Comparison of ENCODE assay signal across 11 cellular contexts in genomic region chr18:58247363-58247834, GRCh38.
DNase-seq lines count a peak whose midpoint lies in the region; ATAC-seq and TF ChIP-seq lines count a peak whose summit lies in the region.
"Had no signal": no experiment of that assay in that cellular context is flagged by ENCODE, and none has a peak within 500 bp of the region (broad histone marks: within the 10 kb centered on the region; RNA-seq: fewer than 3 reads in every experiment).

No MANE protein-coding gene starts in this region.

- POLR2A ChIA-PET in PC-9 (lab: Charles Lee; ENCODE audit: unreplicated experiment): no interaction called here

- 11% methylated on average over 20 of the region's 20 CpGs for WGBS in prostate gland

- H3F3A ChIP-seq in GM23338 (replicated peaks; ENCODE audit: low read depth) (no peaks in the 10 kb centered on the region), PC-9 (ENCODE audit: insufficient read depth, low read depth) (peaks cover 4% of the 10 kb centered on the region), MM.1S (ENCODE audit: insufficient read depth, low read length) (no peaks in the 10 kb centered on the region)

- intact Hi-C loops in prostate gland (cut with DNase I): no loop called here
- intact Hi-C loops in PC-9 (cut with micrococcal nuclease; ENCODE audit: unreplicated experiment): no loop called here

- no peaks in the 10 kb centered on the region for H3K9me3 Mint-ChIP-seq in GM23338
- no peaks in the 10 kb centered on the region for H3K9me3 Mint-ChIP-seq in stimulated activated naive B cell treated with anti-CD40 and anti-IgM and Interleukin-4, amounts not matched to agents 10 μg/mL and 1 μg/mL and 100 μg/mL, for 72 hours
- no peaks in the 10 kb centered on the region for H3K9me3 Mint-ChIP-seq in activated naive CD8-positive, alpha-beta T cell treated with anti-CD3 and anti-CD28 coated beads, Interleukin-2, amount 50 U/mL, for 24 hours
- H3K9me3 Mint-ChIP-seq: activated CD8-positive, alpha-beta T cell treated with anti-CD3 and anti-CD28 coated beads for 36 hours; CD8-positive, alpha-beta memory T cell had no signal

- H3K9me2 ChIP-seq in GM23338 (ENCODE audit: insufficient read depth) (no peaks in the 10 kb centered on the region), PC-9 (ENCODE audit: insufficient read depth) (no peaks in the 10 kb centered on the region), MM.1S (replicated peaks; ENCODE audit: insufficient read depth, low read length) (no peaks in the 10 kb centered on the region)

- no peak overlapping the region for H3K9ac ChIP-seq in MM.1S (ENCODE audit: low read length)

- H3K4me2 ChIP-seq in GM23338 (peak overlapping the region; percentile 63; the same call in 1 of the 2 replicates), PC-9 (no peak overlapping the region), MM.1S (ENCODE audit: low read depth, low read length) (no peak overlapping the region)

- no peaks in the 10 kb centered on the region for H3K36me3 Mint-ChIP-seq in GM23338 (ENCODE audit: low read depth)
- H3K36me3 Mint-ChIP-seq in stimulated activated naive B cell treated with anti-CD40 and anti-IgM and Interleukin-4, amounts not matched to agents 10 μg/mL and 1 μg/mL and 100 μg/mL, for 72 hours: peaks cover 3 to 4% of the 10 kb centered on the region in 2 donors
- H3K36me3 Mint-ChIP-seq in activated naive CD8-positive, alpha-beta T cell treated with anti-CD3 and anti-CD28 coated beads, Interleukin-2, amount 50 U/mL, for 24 hours (ENCODE audit: low read depth): no peaks in the 10 kb centered on the region
- H3K36me3 Mint-ChIP-seq: CD8-positive, alpha-beta memory T cell had no signal

- peaks cover 2% of the 10 kb centered on the region for H3K27me3 Mint-ChIP-seq in GM23338 (ENCODE audit: insufficient read depth, low read depth, poor library complexity)
- H3K27me3 Mint-ChIP-seq in stimulated activated naive B cell treated with anti-CD40 and anti-IgM and Interleukin-4, amounts not matched to agents 10 μg/mL and 1 μg/mL and 100 μg/mL, for 72 hours: no peaks in the 10 kb centered on the region
- H3K27me3 Mint-ChIP-seq in activated naive CD8-positive, alpha-beta T cell treated with anti-CD3 and anti-CD28 coated beads, Interleukin-2, amount 50 U/mL, for 24 hours: peaks cover 2% of the 10 kb centered on the region
- H3K27me3 Mint-ChIP-seq: activated CD8-positive, alpha-beta T cell treated with anti-CD3 and anti-CD28 coated beads for 36 hours had no signal

- H3K36me3 ChIP-seq in GM23338 (ENCODE audit: insufficient read depth) (no peaks in the 10 kb centered on the region), prostate gland (no peaks in the 10 kb centered on the region), PC-9 (ENCODE audit: low read depth) (peaks cover 4% of the 10 kb centered on the region; the same call in 1 of the 2 replicates), MM.1S (replicated peaks; ENCODE audit: insufficient read depth, low read length) (no peaks in the 10 kb centered on the region)

- DNase-seq in GM23338 (ENCODE audit: low spot score): peak; percentile 67
- DNase-seq in cerebellar cortex (ENCODE audit: low spot score): peak; percentile 87
- peak; percentile 45 for DNase-seq in inferior parietal cortex (ENCODE audit: extremely low spot score)
- no peak for DNase-seq in prostate gland (ENCODE audit: low spot score)
- no peak for DNase-seq in stimulated activated naive B cell treated with anti-CD40 and anti-IgM and Interleukin-4, amounts not matched to agents 10 μg/mL and 1 μg/mL and 100 μg/mL, for 72 hours
- no peak for DNase-seq in PC-9
- DNase-seq in activated naive CD8-positive, alpha-beta T cell treated with anti-CD3 and anti-CD28 coated beads, Interleukin-2, amount 50 U/mL, for 24 hours: no peak
- no peak for DNase-seq in MM.1S
- DNase-seq: activated CD8-positive, alpha-beta T cell treated with anti-CD3 and anti-CD28 coated beads for 36 hours; CD8-positive, alpha-beta memory T cell; stimulated activated CD4-positive, alpha-beta T cell treated with anti-CD3 and anti-CD28 coated beads, Interleukin-4, amount 100 ng/mL, for 24 hours had no signal

- TF ChIP-seq CTCF in GM23338 (conservative IDR thresholded peaks at IDR 0.05; ENCODE audit: low read depth in 2 of 2) (no peak), prostate gland (IDR thresholded peaks at IDR 0.05) (no peak), PC-9 (conservative IDR thresholded peaks at IDR 0.05) (no peak), MM.1S (IDR thresholded peaks at IDR 0.05; ENCODE audit: low read length) (no peak)

- CTCF ChIA-PET in PC-9 (lab: Charles Lee): no interaction called here

- H3K9me3 ChIP-seq in prostate gland (no peaks in the 10 kb centered on the region), PC-9 (ENCODE audit: insufficient read depth, low read depth) (no peaks in the 10 kb centered on the region), MM.1S (replicated peaks; ENCODE audit: insufficient read depth, low read length) (no peaks in the 10 kb centered on the region)

- peak; percentile 88 for ATAC-seq in GM23338
- no peak for ATAC-seq in stimulated activated naive B cell treated with anti-CD40 and anti-IgM and Interleukin-4, amounts not matched to agents 10 μg/mL and 1 μg/mL and 100 μg/mL, for 72 hours (replicated peaks)
- ATAC-seq in activated naive CD8-positive, alpha-beta T cell treated with anti-CD3 and anti-CD28 coated beads, Interleukin-2, amount 50 U/mL, for 24 hours: no peak
- ATAC-seq: activated CD8-positive, alpha-beta T cell treated with anti-CD3 and anti-CD28 coated beads for 36 hours had no signal

- H3K4me1 Mint-ChIP-seq in GM23338: peaks cover 34% of the 10 kb centered on the region
- no peaks in the 10 kb centered on the region for H3K4me1 Mint-ChIP-seq in stimulated activated naive B cell treated with anti-CD40 and anti-IgM and Interleukin-4, amounts not matched to agents 10 μg/mL and 1 μg/mL and 100 μg/mL, for 72 hours
- H3K4me1 Mint-ChIP-seq in activated naive CD8-positive, alpha-beta T cell treated with anti-CD3 and anti-CD28 coated beads, Interleukin-2, amount 50 U/mL, for 24 hours: no peaks in the 10 kb centered on the region
- H3K4me1 Mint-ChIP-seq: CD8-positive, alpha-beta memory T cell had no signal

- peak overlapping the region; percentile 31; the same call in 1 of the 2 replicates for H3K4me3 ChIP-seq in GM23338
- H3K4me3 ChIP-seq in prostate gland: peak overlapping the region in 1 of 2 donors; percentile 14
- H3K4me3 ChIP-seq in PC-9: no peak overlapping the region
- H3K4me3 ChIP-seq in MM.1S (ENCODE audit: low read length): no peak overlapping the region

- no TSS peak for BruUV-seq in PC-9 (replicated peaks; lab: Mats Ljungman, UMichigan)

- peaks cover 45% of the 10 kb centered on the region for H3K79me2 ChIP-seq in GM23338 (replicated peaks; ENCODE audit: insufficient read depth)
- H3K79me2 ChIP-seq in PC-9 (ENCODE audit: low read depth): peaks cover 38% of the 10 kb centered on the region
- no peaks in the 10 kb centered on the region for H3K79me2 ChIP-seq in MM.1S (ENCODE audit: low read length)

- H3K27me3 ChIP-seq in GM23338 (ENCODE audit: insufficient read depth) (no peaks in the 10 kb centered on the region), prostate gland (replicated peaks; ENCODE audit: insufficient read depth) (no peaks in the 10 kb centered on the region), PC-9 (ENCODE audit: insufficient read depth, low read depth) (no peaks in the 10 kb centered on the region), MM.1S (replicated peaks; ENCODE audit: insufficient read depth, low read length) (no peaks in the 10 kb centered on the region)

- H4K20me1 ChIP-seq in GM23338 (replicated peaks; ENCODE audit: insufficient read depth) (peaks cover 9% of the 10 kb centered on the region; the same call in 1 of the 2 replicates), PC-9 (ENCODE audit: insufficient read depth) (peaks cover 13% of the 10 kb centered on the region), MM.1S (ENCODE audit: insufficient read depth, low read length) (no peaks in the 10 kb centered on the region)

- peak; percentile 12 for TF ChIP-seq POLR2A in prostate gland (IDR thresholded peaks at IDR 0.05)

- H3K4me3 Mint-ChIP-seq in GM23338: peak overlapping the region; percentile 61
- H3K4me3 Mint-ChIP-seq in stimulated activated naive B cell treated with anti-CD40 and anti-IgM and Interleukin-4, amounts not matched to agents 10 μg/mL and 1 μg/mL and 100 μg/mL, for 72 hours: no peak overlapping the region
- no peak overlapping the region for H3K4me3 Mint-ChIP-seq in activated naive CD8-positive, alpha-beta T cell treated with anti-CD3 and anti-CD28 coated beads, Interleukin-2, amount 50 U/mL, for 24 hours
- H3K4me3 Mint-ChIP-seq: activated CD8-positive, alpha-beta T cell treated with anti-CD3 and anti-CD28 coated beads for 36 hours; CD8-positive, alpha-beta memory T cell had no signal

- peak overlapping the region; percentile 13; the same call in 1 of the 2 replicates for H3K27ac Mint-ChIP-seq in GM23338
- no peak overlapping the region for H3K27ac Mint-ChIP-seq in stimulated activated naive B cell treated with anti-CD40 and anti-IgM and Interleukin-4, amounts not matched to agents 10 μg/mL and 1 μg/mL and 100 μg/mL, for 72 hours
- H3K27ac Mint-ChIP-seq in activated naive CD8-positive, alpha-beta T cell treated with anti-CD3 and anti-CD28 coated beads, Interleukin-2, amount 50 U/mL, for 24 hours: no peak overlapping the region
- H3K27ac Mint-ChIP-seq: activated CD8-positive, alpha-beta T cell treated with anti-CD3 and anti-CD28 coated beads for 36 hours; CD8-positive, alpha-beta memory T cell had no signal

- peak overlapping the region; percentile 30; the same call in 1 of the 2 replicates for H3K27ac ChIP-seq in GM23338 (ENCODE audit: low read depth)
- H3K27ac ChIP-seq in prostate gland: peak overlapping the region; percentile 72 to 76
- H3K27ac ChIP-seq in PC-9: no peak overlapping the region
- H3K27ac ChIP-seq in MM.1S (ENCODE audit: low read length): no peak overlapping the region

- H3K4me1 ChIP-seq in GM23338 (ENCODE audit: insufficient read depth): peaks cover 23% of the 10 kb centered on the region
- peaks cover 10% of the 10 kb centered on the region for H3K4me1 ChIP-seq in prostate gland (replicated peaks)
- no peaks in the 10 kb centered on the region for H3K4me1 ChIP-seq in PC-9 (replicated peaks; ENCODE audit: insufficient read depth)
- H3K4me1 ChIP-seq in MM.1S (ENCODE audit: low read length): no peaks in the 10 kb centered on the region

- no peak overlapping the region for H2AFZ ChIP-seq in GM23338
- no peak overlapping the region for H2AFZ ChIP-seq in PC-9
- no peak overlapping the region for H2AFZ ChIP-seq in MM.1S (ENCODE audit: low read length)

TF ChIP-seq in GM23338, 12 proteins besides CTCF, POLR2A, EP300 and RAD21 (continues in another document):
- TF ChIP-seq ETS1 (IDR thresholded peaks at IDR 0.05): no peak
- no peak for TF ChIP-seq EZH2phosphoT487 (IDR thresholded peaks at IDR 0.05; ENCODE audit: unreplicated experiment)

Comparison
In these comparisons a context has a peak if more than half of its experiments do, and no peak if none do; other contexts are left out.
1. DNase-seq: peak in GM23338 (single experiment), cerebellar cortex (single experiment) and inferior parietal cortex (single experiment); none in prostate gland (single experiment), stimulated activated naive B cell treated with anti-CD40 and anti-IgM and Interleukin-4, amounts not matched to agents 10 μg/mL and 1 μg/mL and 100 μg/mL, for 72 hours (single experiment), PC-9 (0 of 2), activated naive CD8-positive, alpha-beta T cell treated with anti-CD3 and anti-CD28 coated beads, Interleukin-2, amount 50 U/mL, for 24 hours (single experiment) and MM.1S (single experiment).
2. H3K27ac ChIP-seq: peak in GM23338 (single experiment) and prostate gland (2 of 2); none in PC-9 (single experiment) and MM.1S (single experiment).